In genomic region chr6:28354688-28355554, GRCh38 we compare ENCODE assay signal across 8 cellular contexts. TPM values are rescaled to one million over a fixed set of nuclear protein-coding genes. Genes with fewer than 3 reads are reported as not detected.
A peak's percentile ranks its signal among the peaks of the same experiment; 100 is the strongest.
DNase-seq lines count a peak whose midpoint lies in the region; ATAC-seq and TF ChIP-seq lines count a peak whose summit lies in the region.

No MANE protein-coding gene starts in this region.

- H3K9me3 Mint-ChIP-seq in T-cell = no peaks in the 10 kb centered on the region

- H3K4me3 Mint-ChIP-seq in T-cell = peak overlapping the region in 2 of 3 donors; percentile 85 to 91

- H3K27ac ChIP-seq in DOHH2 (ENCODE audit: low read depth, low read length) (no peak overlapping the region), skeletal muscle tissue (ENCODE audit: low read depth, low read length) (peak overlapping the region; percentile 83)

- peaks cover 43% of the 10 kb centered on the region for H3K79me2 ChIP-seq in DOHH2 (ENCODE audit: control insufficient read depth, low read length)

- H3K4me1 ChIP-seq in DOHH2 (ENCODE audit: control insufficient read depth, low read length) (peaks cover 29% of the 10 kb centered on the region), skeletal muscle tissue (ENCODE audit: control insufficient read depth in 3 of 3, insufficient read depth in 3 of 3, low read length in 3 of 3) (peaks cover 28 to 50% (median 38%) of the 10 kb centered on the region in 3 donors)

- peak overlapping the region; percentile 93 for H3K4me2 ChIP-seq in DOHH2 (ENCODE audit: low read length)

- peaks cover 8% of the 10 kb centered on the region; the same call in 1 of the 2 replicates for H3K9me3 ChIP-seq in DOHH2 (ENCODE audit: control insufficient read depth, insufficient read depth, low read length)
- no peaks in the 10 kb centered on the region for H3K9me3 ChIP-seq in skeletal muscle tissue (ENCODE audit: control insufficient read depth in 3 of 3, low read length in 3 of 3)

- H3K27me3 ChIP-seq in DOHH2 (ENCODE audit: control insufficient read depth, low read length) (no peaks in the 10 kb centered on the region), skeletal muscle tissue (ENCODE audit: control insufficient read depth in 3 of 3, insufficient read depth in 3 of 3, low read length in 3 of 3) (no peaks in the 10 kb centered on the region)

- no peaks in the 10 kb centered on the region for H4K20me1 ChIP-seq in DOHH2 (ENCODE audit: control insufficient read depth, insufficient read depth, low read depth, low read length)

- peaks cover 5% of the 10 kb centered on the region for H3K36me3 Mint-ChIP-seq in T-cell

- ATAC-seq in T-cell (replicated peaks in 1 of 4) (no peak), GM18861 (IDR thresholded peaks at IDR 0.05; ENCODE audit: unreplicated experiment) (no peak), HG03432 (IDR thresholded peaks at IDR 0.05; ENCODE audit: unreplicated experiment) (no peak)

- TF ChIP-seq CTCF in DOHH2 (IDR thresholded peaks at IDR 0.05; ENCODE audit: low read depth, low read length, poor library complexity, severe bottlenecking) (no peak), foreskin fibroblast (IDR thresholded peaks at IDR 0.05; ENCODE audit: low read depth, low read length) (no peak), GM10266 (IDR thresholded peaks at IDR 0.05; ENCODE audit: control insufficient read depth, insufficient read depth, low read depth, missing control alignments) (no peak)

- no peaks in the 10 kb centered on the region for H3F3A ChIP-seq in DOHH2 (ENCODE audit: control insufficient read depth, insufficient read depth)

- CTCF ChIA-PET in T-cell (lab: Charles Lee) = interaction anchor here in 1 of 2 donors (0.6 to 2.4 kb wide), 10 partner anchors 8 to 1195 kb away, joined by 3 to 19 read pairs (median 6); partner anchors contain the start of genes PGBD1, ZKSCAN4, ZKSCAN8 and ZSCAN16

- peak overlapping the region; percentile 80 to 94 (median 90) for H3K9ac ChIP-seq in skeletal muscle tissue (ENCODE audit: low read depth in 1 of 3, low read length in 3 of 3)

- peaks cover 43 to 48% (median 47%) of the 10 kb centered on the region in 3 donors for H3K4me1 Mint-ChIP-seq in T-cell

- no peak for DNase-seq in T-cell
- no peak for DNase-seq in foreskin fibroblast
- DNase-seq in GM10266 (ENCODE audit: extremely low spot score) = no peak
- no peak for DNase-seq in C1 segment of cervical spinal cord (lab: John Stamatoyannopoulos, UW)

- H3K36me3 ChIP-seq in DOHH2 (ENCODE audit: control insufficient read depth, low read length) (peaks cover 8% of the 10 kb centered on the region), skeletal muscle tissue (ENCODE audit: control insufficient read depth in 3 of 3, insufficient read depth in 3 of 3, low read length in 3 of 3) (peaks cover 0 to 4% (median 0%) of the 10 kb centered on the region in 3 donors)

- no peaks in the 10 kb centered on the region for H3K27me3 Mint-ChIP-seq in T-cell

- POLR2A ChIA-PET in T-cell (lab: Charles Lee) = no interaction called here

- H3K9me2 ChIP-seq in DOHH2 (replicated peaks; ENCODE audit: control insufficient read depth, low read length) = no peaks in the 10 kb centered on the region

- peak overlapping the region in 1 of 2 donors; percentile 28 for H3K27ac Mint-ChIP-seq in T-cell

- H3K4me3 ChIP-seq in DOHH2 (ENCODE audit: low read length) (peak overlapping the region; percentile 80; the same call in 1 of the 2 replicates), foreskin fibroblast (ENCODE audit: low read depth in 1 of 2, low read length in 2 of 2) (peak overlapping the region; percentile 53 to 70), skeletal muscle tissue (ENCODE audit: low read length in 3 of 3) (peak overlapping the region; percentile 80 to 98 (median 98))

RNA-seq across cellular contexts. Expression of gene ZKSCAN3, which starts 5.2 kb away (rescaled TPM):
- total RNA-seq in T-cell (10 to 100 TPM in 3 of 5 donors, 1 to 10 TPM in 2; 4.0 to 11.9 (median 10.5) TPM), skeletal muscle tissue (6.3 TPM)

RNA-seq across cellular contexts. Expression of gene ZSCAN31, which starts 19.0 kb away (rescaled TPM):
- 1 to 10 TPM in 3 of 5 donors, under 1 TPM in 2; 0.79 to 1.5 (median 1.1) TPM for total RNA-seq in T-cell
- 12.5 TPM for total RNA-seq in skeletal muscle tissue

RNA-seq across cellular contexts. Expression of gene ZSCAN12, which starts 44.6 kb away (rescaled TPM):
- total RNA-seq in T-cell (1 to 10 TPM; 3.8 to 8.2 (median 6.8) TPM), skeletal muscle tissue (5.7 TPM)
